11 cellular contexts compared by ENCODE assay signal in genomic region chr15:70479785-70480184, GRCh38.
DNase-seq lines count a peak whose midpoint lies in the region; ATAC-seq and TF ChIP-seq lines count a peak whose summit lies in the region.
"Had no signal": no experiment of that assay in that cellular context is flagged by ENCODE, and none has a peak within 500 bp of the region (broad histone marks: within the 10 kb centered on the region; RNA-seq: fewer than 3 reads in every experiment).

No MANE protein-coding gene starts in this region.

- peaks cover 2% of the 10 kb centered on the region for H3K36me3 Mint-ChIP-seq in memory B cell

- no TSS peak for BruUV-seq in PC-9 (replicated peaks; lab: Mats Ljungman, UMichigan)

- H3K27me3 ChIP-seq in PC-9 (ENCODE audit: insufficient read depth, low read depth) (no peaks in the 10 kb centered on the region), thyroid gland (no peaks in the 10 kb centered on the region)

- H3F3A ChIP-seq in PC-9 (ENCODE audit: insufficient read depth, low read depth) = peaks cover 13% of the 10 kb centered on the region; the same call in 1 of the 2 replicates

- DNase-seq in GM10248 (ENCODE audit: extremely low spot score) = peak; percentile 66
- DNase-seq in NB4 (ENCODE audit: low read depth) = peak; percentile 48
- DNase-seq in memory B cell (ENCODE audit: low spot score in 2 of 2) = no peak
- DNase-seq in stimulated activated CD8-positive, alpha-beta memory T cell treated with anti-CD3 and anti-CD28 coated beads, Interleukin-4, amount 100 ng/mL, for 48 hours = no peak
- no peak for DNase-seq in PC-9
- DNase-seq in thyroid gland = no peak
- DNase-seq: activated CD4-positive, CD25-positive, alpha-beta regulatory T cell; mammary epithelial cell; NCI-H2029; SK-N-SH had no signal

- no peaks in the 10 kb centered on the region for H4K20me1 ChIP-seq in PC-9 (ENCODE audit: insufficient read depth)

- no peak overlapping the region for H3K4me2 ChIP-seq in PC-9
- H3K4me2 ChIP-seq: SK-N-SH had no signal

- H3K27ac ChIP-seq in PC-9 (no peak overlapping the region), thyroid gland (no peak overlapping the region)

- TF ChIP-seq POLR2A in NB4 (IDR thresholded peaks at IDR 0.05; ENCODE audit: extremely low read depth, insufficient read length) (no peak), thyroid gland (IDR thresholded peaks at IDR 0.05) (no peak)

- TF ChIP-seq CTCF in GM10248 (IDR thresholded peaks at IDR 0.05; ENCODE audit: control extremely low read depth, extremely low read depth, low read depth, missing control alignments) (no peak), NB4 (IDR thresholded peaks at IDR 0.05; ENCODE audit: low read depth, low read length) (no peak), PC-9 (conservative IDR thresholded peaks at IDR 0.05) (no peak), thyroid gland (IDR thresholded peaks at IDR 0.05) (no peak)

- H3K4me3 Mint-ChIP-seq in memory B cell = peak overlapping the region; percentile 41

- H3K27me3 Mint-ChIP-seq in memory B cell = no peaks in the 10 kb centered on the region

- intact Hi-C loops in PC-9 (cut with micrococcal nuclease; ENCODE audit: unreplicated experiment) (no loop called here), thyroid gland (cut with DNase I) (no loop called here)

- no peak overlapping the region for H3K27ac Mint-ChIP-seq in memory B cell

- H3K9me3 ChIP-seq in PC-9 (ENCODE audit: insufficient read depth, low read depth) = no peaks in the 10 kb centered on the region
- no peaks in the 10 kb centered on the region for H3K9me3 ChIP-seq in thyroid gland
- H3K9me3 ChIP-seq: SK-N-SH had no signal

- ATAC-seq in GM18511 (IDR thresholded peaks at IDR 0.05; ENCODE audit: unreplicated experiment) (peak; percentile 51), memory B cell (ENCODE audit: low read depth) (peak; percentile 64)

- no peaks in the 10 kb centered on the region for H3K36me3 ChIP-seq in PC-9 (ENCODE audit: low read depth)
- H3K36me3 ChIP-seq in thyroid gland = no peaks in the 10 kb centered on the region

- no peaks in the 10 kb centered on the region for H3K9me2 ChIP-seq in PC-9 (ENCODE audit: insufficient read depth)
- H3K9me2 ChIP-seq: SK-N-SH had no signal

- H3K4me3 ChIP-seq in NB4 (ENCODE audit: low read depth, low read length) (no peak overlapping the region), PC-9 (no peak overlapping the region), thyroid gland (replicated peaks in 1 of 3) (no peak overlapping the region)

- peaks cover 26% of the 10 kb centered on the region for H3K4me1 Mint-ChIP-seq in memory B cell

- no peak overlapping the region for H2AFZ ChIP-seq in PC-9

- POLR2A ChIA-PET in GM10248 (lab: Yijun Ruan, JAX) (no interaction called here), PC-9 (lab: Charles Lee; ENCODE audit: unreplicated experiment) (no interaction called here)

- 90 to 91% methylated on average over 12 of the region's 12 CpGs for WGBS in thyroid gland, 2 donors

- no peaks in the 10 kb centered on the region for H3K9me3 Mint-ChIP-seq in memory B cell

- CTCF ChIA-PET in GM10248 (lab: Yijun Ruan, JAX) (interaction anchor here (1.1 to 19.8 kb wide), 4 partner anchors 9 to 33 kb away, joined by 3 to 285 read pairs (median 8); no protein-coding TSS in a partner anchor), PC-9 (lab: Charles Lee) (interaction anchor here (0.5 kb wide), 1 partner anchor 82 kb away, joined by 3 read pairs; no protein-coding TSS in a partner anchor)

- H3K4me1 ChIP-seq in PC-9 (replicated peaks; ENCODE audit: insufficient read depth) = peaks cover 24% of the 10 kb centered on the region
- peaks cover 0 to 5% of the 10 kb centered on the region in 2 donors for H3K4me1 ChIP-seq in thyroid gland

- no peaks in the 10 kb centered on the region for H3K79me2 ChIP-seq in PC-9 (ENCODE audit: low read depth)

Comparison
In these comparisons a context has a peak if more than half of its experiments do, and no peak if none do; other contexts are left out.
1. DNase-seq: peak in GM10248 (single experiment) and NB4 (single experiment); none in memory B cell (0 of 2), stimulated activated CD8-positive, alpha-beta memory T cell treated with anti-CD3 and anti-CD28 coated beads, Interleukin-4, amount 100 ng/mL, for 48 hours (single experiment), PC-9 (0 of 2) and thyroid gland (0 of 2).